Comparison of ENCODE assay signal across 14 cellular contexts in the genomic region with DNA sequence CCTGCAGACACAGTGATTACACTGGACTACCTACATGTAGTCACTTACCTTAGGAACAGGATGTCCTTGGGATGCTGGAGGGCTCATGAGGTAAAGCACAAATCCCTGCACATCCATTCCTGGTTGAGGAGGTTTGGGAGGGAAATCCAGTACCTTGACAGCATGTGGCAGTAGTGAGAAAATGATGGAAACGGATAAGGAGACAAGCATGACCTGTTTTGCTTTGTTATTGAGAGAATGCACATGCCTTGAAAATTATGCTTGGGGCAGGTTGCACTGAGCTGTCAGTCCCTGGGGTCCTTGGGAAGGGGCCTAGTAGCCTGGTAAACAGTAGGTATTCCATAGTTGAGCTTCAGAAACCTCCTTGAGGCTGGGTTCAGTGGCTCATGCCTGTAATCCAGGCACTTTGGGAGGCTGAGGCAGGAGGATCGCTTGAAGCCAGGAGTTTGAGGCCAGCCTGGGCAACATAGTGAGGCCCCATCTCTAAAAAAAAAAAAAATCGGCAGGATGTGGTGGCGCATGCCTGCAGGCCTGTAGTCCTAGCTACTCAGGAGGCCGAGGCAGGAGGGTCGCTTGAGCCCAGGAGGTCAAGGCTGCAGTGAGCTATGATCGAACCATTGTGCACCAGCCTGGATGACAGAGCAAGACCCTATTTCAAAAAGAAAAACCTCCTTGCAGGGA. TPM values are rescaled to one million over a fixed set of nuclear protein-coding genes. Genes with fewer than 3 reads are reported as not detected.
DNase-seq lines count a peak whose midpoint lies in the region; ATAC-seq, FAIRE-seq and TF ChIP-seq lines count a peak whose summit lies in the region.
"Had no signal": no experiment of that assay in that cellular context is flagged by ENCODE, and none has a peak within 500 bp of the region (broad histone marks: within the 10 kb centered on the region; RNA-seq: fewer than 3 reads in every experiment).

No MANE protein-coding gene starts in this region.

- no peaks in the 10 kb centered on the region for H3K27me3 ChIP-seq in IMR-90 (ENCODE audit: control insufficient read depth, insufficient read depth, low read length)
- H3K27me3 ChIP-seq in endodermal cell (ENCODE audit: control insufficient read depth, insufficient read depth, low read length, poor library complexity, severe bottlenecking): no peaks in the 10 kb centered on the region
- H3K27me3 ChIP-seq: SJSA1 had no signal

- H3K36me3 ChIP-seq in IMR-90 (ENCODE audit: control insufficient read depth, insufficient read depth, low read length) (peaks cover 7% of the 10 kb centered on the region; the same call in 1 of the 2 replicates), endodermal cell (ENCODE audit: control insufficient read depth, insufficient read depth, low read length) (peaks cover 14% of the 10 kb centered on the region)
- H3K36me3 ChIP-seq: BE2C had no signal

- H4K20me1 ChIP-seq in IMR-90 (ENCODE audit: insufficient read depth, low read length): peaks cover 21% of the 10 kb centered on the region

- H3K4me1 ChIP-seq in IMR-90 (ENCODE audit: control insufficient read depth, insufficient read depth, low read length) (peaks cover 17% of the 10 kb centered on the region; the same call in 1 of the 2 replicates), endodermal cell (ENCODE audit: control insufficient read depth, insufficient read depth, low read length) (peaks cover 23% of the 10 kb centered on the region)
- H3K4me1 ChIP-seq: BE2C had no signal

- FAIRE-seq in GM12892 (lab: Jason Lieb, UNC): no peak

- H2BK5ac ChIP-seq in IMR-90 (ENCODE audit: low read depth, low read length, poor library complexity, severe bottlenecking): no peak overlapping the region

- WGBS in IMR-90 (ENCODE audit: extremely low coverage in 2 of 2, insufficient read length in 1 of 2), 2 experiments: 100% methylated on average over 2 of the region's 7 CpGs; no CpG with 5 or more reads in 1 of the 2 experiments
- WGBS in endodermal cell (ENCODE audit: insufficient coverage in 1 of 2, insufficient read length in 1 of 2), 2 experiments: 74 to 90% methylated on average over 6 to 7 of the region's 7 CpGs

- H3K56ac ChIP-seq in IMR-90 (ENCODE audit: extremely low read depth, insufficient read depth, low read length): no peak overlapping the region

- DNase-seq in SIG-M5 treated with dmso at 0.1 percent for 504 hours (lab: John Stamatoyannopoulos, UW; ENCODE audit: unreplicated experiment): peak; percentile 42
- no peak for DNase-seq in SIG-M5 (lab: John Stamatoyannopoulos, UW)
- no peak for DNase-seq in IMR-90
- no peak for DNase-seq in endodermal cell
- no peak for DNase-seq in progenitor cell of endocrine pancreas (ENCODE audit: low spot score, unreplicated experiment)
- no peak for DNase-seq in GM12892 (ENCODE audit: insufficient read length)
- no peak for DNase-seq in mucosa of gallbladder (ENCODE audit: low spot score)
- no peak for DNase-seq in T-helper 2 cell treated with Interferon-gamma antibody and Interleukin-4, amounts not matched to agents 5 μg/mL and 100 μg/mL, for 36 hours (ENCODE audit: low spot score)
- DNase-seq: activated CD4-positive, alpha-beta T cell treated with anti-CD3 and anti-CD28 coated beads, Interleukin-2, amount 50 U/mL, for 48 hours; BE2C; effector CD4-positive, alpha-beta T cell; H9; NCI-H446 treated with DMSO at 0.1 percent for 48 hours had no signal

- H4K91ac ChIP-seq in IMR-90 (ENCODE audit: insufficient read depth, low read depth, low read length): no peak overlapping the region

- H3K4ac ChIP-seq in IMR-90 (ENCODE audit: low read depth, low read length): no peak overlapping the region

- no peak overlapping the region for H4K8ac ChIP-seq in IMR-90 (ENCODE audit: low read depth in 2 of 2, low read length in 2 of 2)

- no peak overlapping the region for H2BK20ac ChIP-seq in IMR-90 (ENCODE audit: low read depth, low read length)

- POLR2A ChIA-PET in IMR-90 (lab: Charles Lee; ENCODE audit: unreplicated experiment): no interaction called here

- H3K4me1 Mint-ChIP-seq in endodermal cell: peaks cover 38% of the 10 kb centered on the region
- H3K4me1 Mint-ChIP-seq in progenitor cell of endocrine pancreas (ENCODE audit: low read depth): peaks cover 33% of the 10 kb centered on the region
- H3K4me1 Mint-ChIP-seq in T-helper 2 cell treated with Interferon-gamma antibody and Interleukin-4, amounts not matched to agents 5 μg/mL and 100 μg/mL, for 36 hours (ENCODE audit: low read depth): peaks cover 17% of the 10 kb centered on the region

- intact Hi-C loops in IMR-90 (cut with micrococcal nuclease): loop anchor here (5.0 kb wide), 2 partner anchors 34 to 54 kb away; no protein-coding TSS in a partner anchor

- no peak overlapping the region for H2AK9ac ChIP-seq in IMR-90 (replicated peaks; ENCODE audit: low read depth, low read length, poor library complexity)

- H3K36me3 Mint-ChIP-seq in endodermal cell (ENCODE audit: low read depth) (peaks cover 4% of the 10 kb centered on the region), progenitor cell of endocrine pancreas (ENCODE audit: insufficient read depth) (no peaks in the 10 kb centered on the region)
- H3K36me3 Mint-ChIP-seq in T-helper 2 cell treated with Interferon-gamma antibody and Interleukin-4, amounts not matched to agents 5 μg/mL and 100 μg/mL, for 36 hours (ENCODE audit: low read depth): no peaks in the 10 kb centered on the region

- no peak overlapping the region for H2BK15ac ChIP-seq in IMR-90 (ENCODE audit: low read depth, low read length)

- no peak overlapping the region for H3K18ac ChIP-seq in IMR-90 (ENCODE audit: low read depth, low read length)

- TF ChIP-seq RAD21 in IMR-90 (IDR thresholded peaks at IDR 0.05; ENCODE audit: low read length): no peak

- dilution Hi-C loops in IMR-90 (cut with HindIII; ENCODE audit: low sequenced_read_pairs, unreplicated experiment): no loop called here

- H3K9me3 ChIP-seq in IMR-90 (ENCODE audit: control insufficient read depth, insufficient read depth, low read length) (no peaks in the 10 kb centered on the region), endodermal cell (ENCODE audit: control insufficient read depth, low read length) (no peaks in the 10 kb centered on the region)
- H3K9me3 ChIP-seq: BE2C, SJSA1 had no signal

- H3K4me3 Mint-ChIP-seq in endodermal cell (peak overlapping the region; percentile 91), progenitor cell of endocrine pancreas (ENCODE audit: low read depth) (peak overlapping the region; percentile 91)
- no peak overlapping the region for H3K4me3 Mint-ChIP-seq in T-helper 2 cell treated with Interferon-gamma antibody and Interleukin-4, amounts not matched to agents 5 μg/mL and 100 μg/mL, for 36 hours

- H3K9me3 Mint-ChIP-seq in endodermal cell (no peaks in the 10 kb centered on the region), progenitor cell of endocrine pancreas (ENCODE audit: low read depth) (no peaks in the 10 kb centered on the region)
- H3K9me3 Mint-ChIP-seq in T-helper 2 cell treated with Interferon-gamma antibody and Interleukin-4, amounts not matched to agents 5 μg/mL and 100 μg/mL, for 36 hours: no peaks in the 10 kb centered on the region
- H3K9me3 Mint-ChIP-seq: H9 had no signal

- H3K23ac ChIP-seq in IMR-90 (ENCODE audit: low read depth, low read length): peak overlapping the region; percentile 22; the same call in 1 of the 2 replicates

- peak overlapping the region; percentile 76 for H2AK5ac ChIP-seq in IMR-90 (ENCODE audit: low read depth, low read length)

- peaks cover 2% of the 10 kb centered on the region for H3K9me1 ChIP-seq in IMR-90 (ENCODE audit: insufficient read depth, low read length)

- H3K9ac ChIP-seq in IMR-90 (ENCODE audit: low read depth, low read length): no peak overlapping the region
- H3K9ac ChIP-seq in endodermal cell (ENCODE audit: extremely low read depth, low read length, poor library complexity, severe bottlenecking): no peak overlapping the region

- H3K27me3 Mint-ChIP-seq in endodermal cell (ENCODE audit: insufficient read depth): no peaks in the 10 kb centered on the region
- H3K27me3 Mint-ChIP-seq in progenitor cell of endocrine pancreas: no peaks in the 10 kb centered on the region
- peaks cover 22% of the 10 kb centered on the region for H3K27me3 Mint-ChIP-seq in T-helper 2 cell treated with Interferon-gamma antibody and Interleukin-4, amounts not matched to agents 5 μg/mL and 100 μg/mL, for 36 hours (ENCODE audit: low read depth)

- H3K4me2 ChIP-seq in IMR-90 (ENCODE audit: low read depth, low read length): peak overlapping the region; percentile 94; the same call in 1 of the 2 replicates

- CTCF ChIA-PET in IMR-90 (lab: Yijun Ruan, JAX): no interaction called here

- TF ChIP-seq CTCF in IMR-90 (conservative IDR thresholded peaks at IDR 0.05; ENCODE audit: low read depth, low read length): no peak
- no peak for TF ChIP-seq CTCF in endodermal cell (conservative IDR thresholded peaks at IDR 0.05)
- TF ChIP-seq CTCF in progenitor cell of endocrine pancreas (IDR thresholded peaks at IDR 0.05; ENCODE audit: unreplicated experiment): no peak

- H3K14ac ChIP-seq in IMR-90 (replicated peaks; ENCODE audit: low read depth, low read length): no peak overlapping the region

- H3K27ac Mint-ChIP-seq in endodermal cell (no peak overlapping the region), progenitor cell of endocrine pancreas (peak overlapping the region; percentile 63)
- no peak overlapping the region for H3K27ac Mint-ChIP-seq in T-helper 2 cell treated with Interferon-gamma antibody and Interleukin-4, amounts not matched to agents 5 μg/mL and 100 μg/mL, for 36 hours

- no peak overlapping the region for H4K5ac ChIP-seq in IMR-90 (ENCODE audit: low read depth, low read length)

- peaks cover 12 to 46% of the 10 kb centered on the region in 2 experiments for H3K79me1 ChIP-seq in IMR-90 (ENCODE audit: low read depth in 1 of 2, low read length in 2 of 2)

- ATAC-seq in IMR-90 (ENCODE audit: low read depth): no peak

- BruUV-seq in IMR-90 (replicated peaks; lab: Mats Ljungman, UMichigan): no TSS peak

- in situ Hi-C loops in IMR-90 (cut with MboI; ENCODE audit: low sequenced_read_pairs): no loop called here

- TF ChIP-seq POLR2A in IMR-90 (IDR thresholded peaks at IDR 0.05; ENCODE audit: low read depth, low read length): no peak
- no peak for TF ChIP-seq POLR2A in GM12892 (IDR thresholded peaks at IDR 0.05; ENCODE audit: low read depth, low read length)

- no peak overlapping the region for H2AFZ ChIP-seq in IMR-90 (replicated peaks; ENCODE audit: low read length, poor library complexity)

- H3K4me3 ChIP-seq in IMR-90 (ENCODE audit: insufficient read depth, low read depth, low read length) (no peak overlapping the region), endodermal cell (ENCODE audit: low read length) (peak overlapping the region; percentile 94)

- H3K27ac ChIP-seq in IMR-90 (ENCODE audit: insufficient read depth, low read length) (no peak overlapping the region), endodermal cell (ENCODE audit: low read depth, low read length) (no peak overlapping the region)
- H3K27ac ChIP-seq: SJSA1 had no signal

- H2BK120ac ChIP-seq in IMR-90 (ENCODE audit: low read depth, low read length): no peak overlapping the region

RNA-seq across cellular contexts. Expression of a gene that starts 2.0 kb away (rescaled TPM):
- total RNA-seq in IMR-90 (2012; rRNA removed) (6.5 and 6.9 TPM in 2 replicates), endodermal cell (100 to 1,000 TPM; 234 to 263 TPM), progenitor cell of endocrine pancreas (236 and 238 TPM in 2 replicates), mucosa of gallbladder (165 TPM)
- polyA plus RNA-seq in IMR-90 (2012; rRNA removed): 37.7 and 42.6 TPM in 2 replicates
- 17.9 and 46.0 TPM in 2 replicates for polyA plus RNA-seq in IMR-90 (2012; cell fraction: cytosol; rRNA removed)
- polyA plus RNA-seq in IMR-90 (2012; cell fraction: nucleus; rRNA removed; ENCODE audit: low replicate concordance): 218 and 643 TPM in 2 replicates
- polyA plus RNA-seq in endodermal cell (2013, experiment 1 of 2): 114 TPM
- 95.7 TPM for polyA plus RNA-seq in endodermal cell (2013, experiment 2 of 2)
- polyA plus RNA-seq in GM12892 (2012; ENCODE audit: missing spikeins): 9.7 TPM

RNA-seq across cellular contexts. Expression of a gene that starts 14.9 kb away (rescaled TPM):
- total RNA-seq in IMR-90 (2012; rRNA removed): not detected in 2 replicates
- polyA plus RNA-seq in IMR-90 (2012; rRNA removed): not detected in 2 replicates
- polyA plus RNA-seq in IMR-90 (2012; cell fraction: cytosol; rRNA removed): 0.02 TPM in 1 of 2 replicates, not detected in the other
- 0.10 TPM in 1 of 2 replicates, not detected in the other for polyA plus RNA-seq in IMR-90 (2012; cell fraction: nucleus; rRNA removed; ENCODE audit: low replicate concordance)
- not detected for total RNA-seq in endodermal cell
- polyA plus RNA-seq in endodermal cell (2013, experiment 1 of 2): not detected
- not detected for polyA plus RNA-seq in endodermal cell (2013, experiment 2 of 2)
- not detected in 2 replicates for total RNA-seq in progenitor cell of endocrine pancreas
- not detected for polyA plus RNA-seq in GM12892 (2012; ENCODE audit: missing spikeins)
- 0.20 TPM for total RNA-seq in mucosa of gallbladder
- total RNA-seq: SJSA1 had no signal

Comparison
In these comparisons a context has a peak if more than half of its experiments do, and no peak if none do; other contexts are left out.
1. RNA of a gene that starts 2.0 kb away (total RNA-seq): 234 to 263 TPM in endodermal cell, 236 to 238 TPM in progenitor cell of endocrine pancreas and 165 TPM in mucosa of gallbladder (single experiment); 6.5 to 6.9 TPM in IMR-90; every median in the first group is over 10 times any median in the second.